In genomic region chr6:3654436-3654835, GRCh38 we compare ENCODE assay signal across 39 cellular contexts.
"Had no signal": no experiment of that assay in that cellular context is flagged by ENCODE, and none has a peak within 500 bp of the region (broad histone marks: within the 10 kb centered on the region; RNA-seq: fewer than 3 reads in every experiment).

No MANE protein-coding gene starts in this region.

- H3K27me3 ChIP-seq: ascending aorta, cardiac muscle cell had no signal

- H3K9me3 Mint-ChIP-seq: activated CD4-positive, alpha-beta memory T cell treated with anti-CD3 and anti-CD28 coated beads, Interleukin-2, amount 10 ng/mL, durations not matched to agents 7 days and 5 days; activated CD4-positive, alpha-beta T cell treated with anti-CD3 and anti-CD28 coated beads, Interleukin-2, amount 10 ng/mL, durations not matched to agents 7 days and 5 days; activated naive CD4-positive, alpha-beta T cell treated with anti-CD3 and anti-CD28 coated beads, Interleukin-2, amount 10 ng/mL, durations not matched to agents 7 days and 5 days; activated naive CD4-positive, alpha-beta T cell treated with anti-CD3 and anti-CD28 coated beads, Interleukin-2, amount 50 U/mL, for 24 hours; activated naive CD8-positive, alpha-beta T cell treated with anti-CD3 and anti-CD28 coated beads, Interleukin-2, amount 10 ng/mL, durations not matched to agents 7 days and 5 days; activated naive CD8-positive, alpha-beta T cell treated with anti-CD3 and anti-CD28 coated beads, Interleukin-2, amount 50 U/mL, for 24 hours; activated T-cell treated with anti-CD3 and anti-CD28 coated beads, Interleukin-2, amount 50 U/mL, for 24 hours; activated T-helper 2 cell treated with anti-CD3 and anti-CD28 coated beads, Interferon-gamma antibody, Interleukin-2, Interleukin-4, amounts not matched to agents 10 μg/mL and 5 μg/mL and 100 μg/mL, durations not matched to agents 14 hours and 24 hours and 36 hours; T-helper 1 cell treated with Interleukin-12 subunit alpha and Interleukin-12 subunit beta and Interleukin-4 antibody, amounts not matched to agents 30 μg/mL and 1 μg/mL, for 36 hours; T-helper 2 cell treated with Interferon-gamma antibody and Interleukin-4, amounts not matched to agents 5 μg/mL and 100 μg/mL, for 36 hours had no signal

- DNase-seq: activated CD4-positive, alpha-beta memory T cell treated with anti-CD3 and anti-CD28 coated beads, Interleukin-2, amount 10 ng/mL, durations not matched to agents 7 days and 5 days; activated CD4-positive, alpha-beta T cell treated with anti-CD3 and anti-CD28 coated beads for 1 hour; activated CD4-positive, alpha-beta T cell treated with anti-CD3 and anti-CD28 coated beads for 36 hours; activated CD4-positive, alpha-beta T cell treated with anti-CD3 and anti-CD28 coated beads for 48 hours; activated CD4-positive, alpha-beta T cell treated with anti-CD3 and anti-CD28 coated beads, Interleukin-2, amount 10 ng/mL, durations not matched to agents 7 days and 5 days; activated CD4-positive, alpha-beta T cell treated with anti-CD3 and anti-CD28 coated beads, Interleukin-2, amount 50 U/mL, for 48 hours; activated CD4-positive, CD25-positive, alpha-beta regulatory T cell; activated CD8-positive, alpha-beta memory T cell treated with anti-CD3 and anti-CD28 coated beads for 24 hours; activated CD8-positive, alpha-beta memory T cell treated with anti-CD3 and anti-CD28 coated beads, Interleukin-2, amount 10 ng/mL, durations not matched to agents 7 days and 5 days; activated CD8-positive, alpha-beta memory T cell treated with anti-CD3 and anti-CD28 coated beads, Interleukin-2, amount 50 U/mL, for 48 hours; activated CD8-positive, alpha-beta T cell treated with anti-CD3 and anti-CD28 coated beads, Interleukin-2, amount 10 ng/mL, durations not matched to agents 7 days and 5 days; activated effector memory CD4-positive, alpha-beta T cell treated with Interleukin-2 at 50 U/mL for 16 hours; activated gamma-delta T cell; activated naive CD4-positive, alpha-beta T cell treated with anti-CD3 and anti-CD28 coated beads, Interleukin-2, amount 10 ng/mL, durations not matched to agents 7 days and 5 days; activated naive CD4-positive, alpha-beta T cell treated with Interleukin-2 at 50 U/mL for 16 hours; activated naive CD8-positive, alpha-beta T cell treated with anti-CD3 and anti-CD28 coated beads, Interleukin-2, amount 10 ng/mL, durations not matched to agents 7 days and 5 days; activated naive CD8-positive, alpha-beta T cell treated with anti-CD3 and anti-CD28 coated beads, Interleukin-2, amount 50 U/mL, for 24 hours; activated T-cell treated with anti-CD3 and anti-CD28 coated beads, Interleukin-2, amount 50 U/mL, for 24 hours; activated T-cell treated with anti-CD3 and anti-CD28 coated beads, Interleukin-2, amount 50 U/mL, for 48 hours; amygdala; anterior cingulate cortex; caudate nucleus; SW 1271; T-helper 1 cell; T-helper 2 cell; T-helper 9 cell; WERI-Rb-1 had no signal

- H3K4me1 ChIP-seq: ascending aorta had no signal

- ATAC-seq: activated CD4-positive, alpha-beta T cell treated with anti-CD3 and anti-CD28 coated beads for 36 hours; activated CD4-positive, CD25-positive, alpha-beta regulatory T cell treated with anti-CD3 and anti-CD28 coated beads, Interleukin-2, amount 50 U/mL, for 24 hours; activated CD8-positive, alpha-beta memory T cell treated with anti-CD3 and anti-CD28 coated beads, Interleukin-2, amount 10 ng/mL, durations not matched to agents 7 days and 5 days; activated CD8-positive, alpha-beta T cell treated with anti-CD3 and anti-CD28 coated beads, Interleukin-2, amount 10 ng/mL, durations not matched to agents 7 days and 5 days; activated naive CD8-positive, alpha-beta T cell treated with anti-CD3 and anti-CD28 coated beads, Interleukin-2, amount 50 U/mL, for 24 hours; WTC11 had no signal

- H3K36me3 Mint-ChIP-seq: activated CD8-positive, alpha-beta memory T cell treated with anti-CD3 and anti-CD28 coated beads, Interleukin-2, amount 10 ng/mL, durations not matched to agents 7 days and 5 days; activated naive CD4-positive, alpha-beta T cell treated with anti-CD3 and anti-CD28 coated beads, Interleukin-2, amount 10 ng/mL, durations not matched to agents 7 days and 5 days; activated naive CD4-positive, alpha-beta T cell treated with anti-CD3 and anti-CD28 coated beads, Interleukin-2, amount 50 U/mL, for 24 hours; activated naive CD8-positive, alpha-beta T cell treated with anti-CD3 and anti-CD28 coated beads, Interleukin-2, amount 10 ng/mL, durations not matched to agents 7 days and 5 days; brain; WTC11 had no signal

- H3K4me3 ChIP-seq: ascending aorta, cardiac muscle cell had no signal

- H3K4me3 Mint-ChIP-seq: activated CD4-positive, alpha-beta memory T cell treated with anti-CD3 and anti-CD28 coated beads, Interleukin-2, amount 10 ng/mL, durations not matched to agents 7 days and 5 days; activated CD4-positive, alpha-beta T cell treated with anti-CD3 and anti-CD28 coated beads for 36 hours; activated CD4-positive, alpha-beta T cell treated with anti-CD3 and anti-CD28 coated beads, Interleukin-2, amount 10 ng/mL, durations not matched to agents 7 days and 5 days; activated CD8-positive, alpha-beta memory T cell treated with anti-CD3 and anti-CD28 coated beads, Interleukin-2, amount 10 ng/mL, durations not matched to agents 7 days and 5 days; activated CD8-positive, alpha-beta T cell treated with anti-CD3 and anti-CD28 coated beads, Interleukin-2, amount 10 ng/mL, durations not matched to agents 7 days and 5 days; activated naive CD4-positive, alpha-beta T cell treated with anti-CD3 and anti-CD28 coated beads, Interleukin-2, amount 10 ng/mL, durations not matched to agents 7 days and 5 days; activated naive CD4-positive, alpha-beta T cell treated with anti-CD3 and anti-CD28 coated beads, Interleukin-2, amount 50 U/mL, for 24 hours; activated naive CD8-positive, alpha-beta T cell; activated naive CD8-positive, alpha-beta T cell treated with anti-CD3 and anti-CD28 coated beads, Interleukin-2, amount 10 ng/mL, durations not matched to agents 7 days and 5 days; activated naive CD8-positive, alpha-beta T cell treated with anti-CD3 and anti-CD28 coated beads, Interleukin-2, amount 50 U/mL, for 24 hours; activated T-cell treated with anti-CD3 and anti-CD28 coated beads, Interleukin-2, amount 50 U/mL, for 24 hours; brain; T-helper 1 cell treated with Interleukin-12 subunit alpha and Interleukin-12 subunit beta and Interleukin-4 antibody, amounts not matched to agents 30 μg/mL and 1 μg/mL, for 36 hours; T-helper 2 cell treated with Interferon-gamma antibody and Interleukin-4, amounts not matched to agents 5 μg/mL and 100 μg/mL, for 36 hours; WTC11 had no signal

- H3K27ac Mint-ChIP-seq: activated CD4-positive, alpha-beta memory T cell treated with anti-CD3 and anti-CD28 coated beads, Interleukin-2, amount 10 ng/mL, durations not matched to agents 7 days and 5 days; activated CD4-positive, alpha-beta T cell treated with anti-CD3 and anti-CD28 coated beads for 36 hours; activated CD4-positive, alpha-beta T cell treated with anti-CD3 and anti-CD28 coated beads, Interleukin-2, amount 10 ng/mL, durations not matched to agents 7 days and 5 days; activated CD8-positive, alpha-beta memory T cell treated with anti-CD3 and anti-CD28 coated beads, Interleukin-2, amount 10 ng/mL, durations not matched to agents 7 days and 5 days; activated CD8-positive, alpha-beta T cell treated with anti-CD3 and anti-CD28 coated beads, Interleukin-2, amount 10 ng/mL, durations not matched to agents 7 days and 5 days; activated naive CD4-positive, alpha-beta T cell treated with anti-CD3 and anti-CD28 coated beads, Interleukin-2, amount 10 ng/mL, durations not matched to agents 7 days and 5 days; activated naive CD4-positive, alpha-beta T cell treated with anti-CD3 and anti-CD28 coated beads, Interleukin-2, amount 50 U/mL, for 24 hours; activated naive CD8-positive, alpha-beta T cell; activated naive CD8-positive, alpha-beta T cell treated with anti-CD3 and anti-CD28 coated beads, Interleukin-2, amount 10 ng/mL, durations not matched to agents 7 days and 5 days; activated naive CD8-positive, alpha-beta T cell treated with anti-CD3 and anti-CD28 coated beads, Interleukin-2, amount 50 U/mL, for 24 hours; activated T-cell treated with anti-CD3 and anti-CD28 coated beads, Interleukin-2, amount 50 U/mL, for 24 hours; activated T-helper 2 cell treated with anti-CD3 and anti-CD28 coated beads, Interferon-gamma antibody, Interleukin-2, Interleukin-4, amounts not matched to agents 10 μg/mL and 5 μg/mL and 100 μg/mL, durations not matched to agents 14 hours and 24 hours and 36 hours; T-helper 1 cell treated with Interleukin-12 subunit alpha and Interleukin-12 subunit beta and Interleukin-4 antibody, amounts not matched to agents 30 μg/mL and 1 μg/mL, for 36 hours; T-helper 2 cell treated with Interferon-gamma antibody and Interleukin-4, amounts not matched to agents 5 μg/mL and 100 μg/mL, for 36 hours; WTC11 had no signal

- H3K9me3 ChIP-seq: ascending aorta had no signal

- FAIRE-seq: bronchial epithelial cell, TTC549 had no signal

- H3K4me1 Mint-ChIP-seq: activated CD4-positive, alpha-beta memory T cell treated with anti-CD3 and anti-CD28 coated beads, Interleukin-2, amount 10 ng/mL, durations not matched to agents 7 days and 5 days; activated CD4-positive, alpha-beta T cell treated with anti-CD3 and anti-CD28 coated beads for 36 hours; activated CD4-positive, alpha-beta T cell treated with anti-CD3 and anti-CD28 coated beads, Interleukin-2, amount 10 ng/mL, durations not matched to agents 7 days and 5 days; activated CD8-positive, alpha-beta memory T cell treated with anti-CD3 and anti-CD28 coated beads, Interleukin-2, amount 10 ng/mL, durations not matched to agents 7 days and 5 days; activated naive CD4-positive, alpha-beta T cell treated with anti-CD3 and anti-CD28 coated beads, Interleukin-2, amount 10 ng/mL, durations not matched to agents 7 days and 5 days; activated naive CD4-positive, alpha-beta T cell treated with anti-CD3 and anti-CD28 coated beads, Interleukin-2, amount 50 U/mL, for 24 hours; activated naive CD8-positive, alpha-beta T cell treated with anti-CD3 and anti-CD28 coated beads, Interleukin-2, amount 10 ng/mL, durations not matched to agents 7 days and 5 days; activated naive CD8-positive, alpha-beta T cell treated with anti-CD3 and anti-CD28 coated beads, Interleukin-2, amount 50 U/mL, for 24 hours; WTC11 had no signal

- H3K27me3 Mint-ChIP-seq: activated naive CD8-positive, alpha-beta T cell; activated naive CD8-positive, alpha-beta T cell treated with anti-CD3 and anti-CD28 coated beads, Interleukin-2, amount 10 ng/mL, durations not matched to agents 7 days and 5 days; activated naive CD8-positive, alpha-beta T cell treated with anti-CD3 and anti-CD28 coated beads, Interleukin-2, amount 50 U/mL, for 24 hours; activated T-cell treated with anti-CD3 and anti-CD28 coated beads, Interleukin-2, amount 50 U/mL, for 24 hours; brain had no signal

- H3K36me3 ChIP-seq: ascending aorta, cardiac muscle cell, WERI-Rb-1 had no signal

- H3K27ac ChIP-seq: ascending aorta, cardiac muscle cell, WERI-Rb-1 had no signal
